In genomic region chr12:112011685-112012084, GRCh38 we compare ENCODE assay signal across 10 cellular contexts. TPM values are rescaled to one million over a fixed set of nuclear protein-coding genes. Genes with fewer than 3 reads are reported as not detected.
DNase-seq lines count a peak whose midpoint lies in the region; ATAC-seq, FAIRE-seq and TF ChIP-seq lines count a peak whose summit lies in the region.
"Had no signal": no experiment of that assay in that cellular context is flagged by ENCODE, and none has a peak within 500 bp of the region (broad histone marks: within the 10 kb centered on the region; RNA-seq: fewer than 3 reads in every experiment).

No MANE protein-coding gene starts in this region.

- H3K27me3 ChIP-seq in CD4-positive, CD25-positive, alpha-beta regulatory T cell (ENCODE audit: control insufficient read depth, insufficient read depth, low read length), result no peaks in the 10 kb centered on the region
- H3K27me3 ChIP-seq: body of pancreas, uterus had no signal

- peak overlapping the region; percentile 95 to 99 (median 96) for H3K27ac Mint-ChIP-seq in CD4-positive, CD25-positive, alpha-beta regulatory T cell
- H3K27ac Mint-ChIP-seq in natural killer cell treated with Interleukin-12 subunit alpha and Interleukin-12 subunit beta and Interleukin-15 and Interleukin-18, amount 100 ng/mL, for 72 hours, result peak overlapping the region; percentile 96 to 97

- H3K4me3 ChIP-seq in CD4-positive, CD25-positive, alpha-beta regulatory T cell (ENCODE audit: low read depth, low read length), result peak overlapping the region; percentile 84
- peak overlapping the region; percentile 79 for H3K4me3 ChIP-seq in LNCaP clone FGC (ENCODE audit: low read depth, low read length)
- H3K4me3 ChIP-seq in coronary artery, result peak overlapping the region; percentile 93

- peaks cover 47% of the 10 kb centered on the region for H3K4me1 ChIP-seq in CD4-positive, CD25-positive, alpha-beta regulatory T cell (ENCODE audit: control insufficient read depth, insufficient read depth, low read length, poor library complexity, severe bottlenecking)

- TF ChIP-seq CTCF in LNCaP clone FGC (IDR thresholded peaks at IDR 0.05; ENCODE audit: control insufficient read depth, extremely low read depth, insufficient read depth) (no peak), coronary artery (IDR thresholded peaks at IDR 0.05) (no peak)

- H3K27me3 Mint-ChIP-seq in CD4-positive, CD25-positive, alpha-beta regulatory T cell, result no peaks in the 10 kb centered on the region
- H3K27me3 Mint-ChIP-seq in natural killer cell treated with Interleukin-12 subunit alpha and Interleukin-12 subunit beta and Interleukin-15 and Interleukin-18, amount 100 ng/mL, for 72 hours, result no peaks in the 10 kb centered on the region

- peaks cover 28 to 72% (median 49%) of the 10 kb centered on the region in 4 donors for H3K4me1 Mint-ChIP-seq in CD4-positive, CD25-positive, alpha-beta regulatory T cell
- peaks cover 34 to 39% of the 10 kb centered on the region in 2 donors for H3K4me1 Mint-ChIP-seq in natural killer cell treated with Interleukin-12 subunit alpha and Interleukin-12 subunit beta and Interleukin-15 and Interleukin-18, amount 100 ng/mL, for 72 hours (ENCODE audit: low read depth in 2 of 2)

- H3K9me3 ChIP-seq in CD4-positive, CD25-positive, alpha-beta regulatory T cell (ENCODE audit: control insufficient read depth in 2 of 2, low read length in 2 of 2), result no peaks in the 10 kb centered on the region
- H3K9me3 ChIP-seq: body of pancreas, uterus had no signal

- no peak for TF ChIP-seq POLR2A in GM12892 (IDR thresholded peaks at IDR 0.05; ENCODE audit: low read depth, low read length)

- peaks cover 11% of the 10 kb centered on the region for H3K36me3 ChIP-seq in CD4-positive, CD25-positive, alpha-beta regulatory T cell (ENCODE audit: control insufficient read depth, insufficient read depth, low read length)
- H3K36me3 ChIP-seq: uterus had no signal

- peak overlapping the region; percentile 94 to 95 (median 94) for H3K4me3 Mint-ChIP-seq in CD4-positive, CD25-positive, alpha-beta regulatory T cell
- H3K4me3 Mint-ChIP-seq in natural killer cell treated with Interleukin-12 subunit alpha and Interleukin-12 subunit beta and Interleukin-15 and Interleukin-18, amount 100 ng/mL, for 72 hours, result peak overlapping the region; percentile 84

- FAIRE-seq in GM12892 (lab: Jason Lieb, UNC), result no peak

- DNase-seq in CD4-positive, CD25-positive, alpha-beta regulatory T cell, result no peak
- DNase-seq in LNCaP clone FGC (ENCODE audit: low read depth) (no peak), coronary artery (ENCODE audit: low spot score) (no peak), COLO829 (ENCODE audit: low spot score) (no peak), midbrain (lab: John Stamatoyannopoulos, UW) (no peak), activated gamma-delta T cell treated with Interleukin-2 at 50 U/mL for 16 hours (no peak), GM12892 (ENCODE audit: insufficient read length) (no peak)
- no peak for DNase-seq in natural killer cell treated with Interleukin-12 subunit alpha and Interleukin-12 subunit beta and Interleukin-15 and Interleukin-18, amount 100 ng/mL, for 72 hours (ENCODE audit: low spot score)

- no peak for ATAC-seq in CD4-positive, CD25-positive, alpha-beta regulatory T cell (ENCODE audit: low read depth in 2 of 2)
- no peak for ATAC-seq in natural killer cell treated with Interleukin-12 subunit alpha and Interleukin-12 subunit beta and Interleukin-15 and Interleukin-18, amount 100 ng/mL, for 72 hours

- H3K9me3 Mint-ChIP-seq in CD4-positive, CD25-positive, alpha-beta regulatory T cell, result peaks cover 0 to 5% (median 4%) of the 10 kb centered on the region in 7 donors
- H3K9me3 Mint-ChIP-seq in natural killer cell treated with Interleukin-12 subunit alpha and Interleukin-12 subunit beta and Interleukin-15 and Interleukin-18, amount 100 ng/mL, for 72 hours, result no peaks in the 10 kb centered on the region

- peak overlapping the region; percentile 98 for H3K27ac ChIP-seq in CD4-positive, CD25-positive, alpha-beta regulatory T cell (ENCODE audit: insufficient read depth, low read length, poor library complexity, severe bottlenecking)
- no peak overlapping the region for H3K27ac ChIP-seq in coronary artery

- H3K36me3 Mint-ChIP-seq in CD4-positive, CD25-positive, alpha-beta regulatory T cell, result peaks cover 21% of the 10 kb centered on the region
- peaks cover 9% of the 10 kb centered on the region for H3K36me3 Mint-ChIP-seq in natural killer cell treated with Interleukin-12 subunit alpha and Interleukin-12 subunit beta and Interleukin-15 and Interleukin-18, amount 100 ng/mL, for 72 hours

RNA-seq across cellular contexts. Expression of gene TMEM116, which starts 1.3 kb away (rescaled TPM):
- total RNA-seq in CD4-positive, CD25-positive, alpha-beta regulatory T cell, result 20.2 TPM
- 10 to 100 TPM; 25.2 to 38.4 (median 30.7) TPM for polyA plus RNA-seq in CD4-positive, CD25-positive, alpha-beta regulatory T cell
- 10 to 100 TPM in 1 of 2 donors, 1 to 10 TPM in 1; 6.2 to 17.3 TPM for total RNA-seq in natural killer cell treated with Interleukin-12 subunit alpha and Interleukin-12 subunit beta and Interleukin-15 and Interleukin-18, amount 100 ng/mL, for 72 hours
- polyA plus RNA-seq in GM12892 (2012; ENCODE audit: missing spikeins), result 7.3 TPM

RNA-seq across cellular contexts. Expression of gene ERP29, which starts 1.5 kb away (rescaled TPM):
- 103 TPM for total RNA-seq in CD4-positive, CD25-positive, alpha-beta regulatory T cell
- polyA plus RNA-seq in CD4-positive, CD25-positive, alpha-beta regulatory T cell, result 100 to 1,000 TPM; 188 to 218 (median 207) TPM
- 10 to 100 TPM; 46.0 to 61.7 TPM for total RNA-seq in natural killer cell treated with Interleukin-12 subunit alpha and Interleukin-12 subunit beta and Interleukin-15 and Interleukin-18, amount 100 ng/mL, for 72 hours
- 91.5 TPM for polyA plus RNA-seq in GM12892 (2012; ENCODE audit: missing spikeins)
